8 cellular contexts compared by ENCODE assay signal in genomic region chr1:2227341-2228156, GRCh38. TPM values are rescaled to one million over a fixed set of nuclear protein-coding genes. Genes with fewer than 3 reads are reported as not detected.
DNase-seq lines count a peak whose midpoint lies in the region; ATAC-seq and TF ChIP-seq lines count a peak whose summit lies in the region.

No MANE protein-coding gene starts in this region.

- no peak overlapping the region for H3K4me3 ChIP-seq in CD4-positive, CD25-positive, alpha-beta regulatory T cell (ENCODE audit: low read depth, low read length)
- peak overlapping the region; percentile 73 to 80 (median 78) for H3K4me3 ChIP-seq in right lobe of liver

- DNase-seq in CD4-positive, CD25-positive, alpha-beta regulatory T cell: peak; percentile 87 to 97 (median 95)
- DNase-seq in NCI-H748 (lab: John Stamatoyannopoulos, UW; ENCODE audit: unreplicated experiment): peak; percentile 92
- DNase-seq in activated CD4-positive, alpha-beta T cell treated with anti-CD3 and anti-CD28 coated beads, Interleukin-2, amount 50 U/mL, for 48 hours: peak; percentile 93 to 94
- peak; percentile 98 for DNase-seq in dermis blood vessel endothelial cell
- peak; percentile 96 to 97 (median 96) for DNase-seq in right lobe of liver
- peak; percentile 93 for DNase-seq in stimulated activated CD4-positive, alpha-beta T cell treated with anti-CD3 and anti-CD28 coated beads, Interleukin-4, amount 100 ng/mL, for 1 hour

- H3K27ac Mint-ChIP-seq in CD4-positive, CD25-positive, alpha-beta regulatory T cell: no peak overlapping the region

- peak; percentile 80 to 85 for ATAC-seq in CD4-positive, CD25-positive, alpha-beta regulatory T cell (ENCODE audit: low read depth in 2 of 2)
- ATAC-seq in GM19397 (IDR thresholded peaks at IDR 0.05; ENCODE audit: unreplicated experiment) (peak; percentile 85), HG03558 (IDR thresholded peaks at IDR 0.05; ENCODE audit: extremely low read depth, unreplicated experiment) (peak; percentile 63), right lobe of liver (peak; percentile 75 to 81 (median 78))

- H3K4me1 Mint-ChIP-seq in CD4-positive, CD25-positive, alpha-beta regulatory T cell: peaks cover 0 to 26% (median 10%) of the 10 kb centered on the region in 4 donors

- peaks cover 0 to 1% (median 0%) of the 10 kb centered on the region in 7 donors for H3K9me3 Mint-ChIP-seq in CD4-positive, CD25-positive, alpha-beta regulatory T cell

- TF ChIP-seq CTCF in right lobe of liver (IDR thresholded peaks at IDR 0.05): peak in 2 of 4 donors; percentile 29 to 35

- peak overlapping the region; percentile 66 for H3K27ac ChIP-seq in CD4-positive, CD25-positive, alpha-beta regulatory T cell (ENCODE audit: insufficient read depth, low read length, poor library complexity, severe bottlenecking)
- H3K27ac ChIP-seq in right lobe of liver: peak overlapping the region; percentile 97

- peak; percentile 95 for TF ChIP-seq POLR2A in right lobe of liver (IDR thresholded peaks at IDR 0.05)

- H3K4me3 Mint-ChIP-seq in CD4-positive, CD25-positive, alpha-beta regulatory T cell: peak overlapping the region; percentile 77 to 85 (median 81)

- H3K4me1 ChIP-seq in CD4-positive, CD25-positive, alpha-beta regulatory T cell (ENCODE audit: control insufficient read depth, insufficient read depth, low read length, poor library complexity, severe bottlenecking): peaks cover 25% of the 10 kb centered on the region
- H3K4me1 ChIP-seq in right lobe of liver: peaks cover 0 to 27% (median 13%) of the 10 kb centered on the region in 4 donors

- no peaks in the 10 kb centered on the region for H3K36me3 ChIP-seq in CD4-positive, CD25-positive, alpha-beta regulatory T cell (ENCODE audit: control insufficient read depth, insufficient read depth, low read length)
- H3K36me3 ChIP-seq in right lobe of liver: no peaks in the 10 kb centered on the region

- H3K9me3 ChIP-seq in CD4-positive, CD25-positive, alpha-beta regulatory T cell (ENCODE audit: control insufficient read depth in 2 of 2, low read length in 2 of 2): no peaks in the 10 kb centered on the region
- no peaks in the 10 kb centered on the region for H3K9me3 ChIP-seq in right lobe of liver

- H3K27me3 ChIP-seq in CD4-positive, CD25-positive, alpha-beta regulatory T cell (ENCODE audit: control insufficient read depth, insufficient read depth, low read length): no peaks in the 10 kb centered on the region
- H3K27me3 ChIP-seq in right lobe of liver: no peaks in the 10 kb centered on the region

- peaks cover 12% of the 10 kb centered on the region for H3K27me3 Mint-ChIP-seq in CD4-positive, CD25-positive, alpha-beta regulatory T cell

- intact Hi-C loops in right lobe of liver (cut with DNase I): no loop called here

- no peaks in the 10 kb centered on the region for H3K36me3 Mint-ChIP-seq in CD4-positive, CD25-positive, alpha-beta regulatory T cell

- 0% methylated on average over 4 of the region's 130 CpGs for WGBS in right lobe of liver (ENCODE audit: insufficient coverage, low coverage, low lambda C conversion rate, missing lambda C conversion rate)

RNA-seq across cellular contexts. Expression of gene SKI, which starts 0.6 kb away (rescaled TPM):
- total RNA-seq in CD4-positive, CD25-positive, alpha-beta regulatory T cell: 218 TPM
- polyA plus RNA-seq in CD4-positive, CD25-positive, alpha-beta regulatory T cell: under 1 TPM; 0.25 to 0.57 (median 0.31) TPM
- total RNA-seq in dermis blood vessel endothelial cell (26.7 and 44.4 TPM in 2 replicates), right lobe of liver (10 to 100 TPM; 23.7 to 84.8 (median 31.4) TPM)

RNA-seq across cellular contexts. Expression of gene FAAP20, which starts 33.0 kb away (rescaled TPM):
- 40.4 TPM for total RNA-seq in CD4-positive, CD25-positive, alpha-beta regulatory T cell
- 10 to 100 TPM; 40.0 to 66.5 (median 51.5) TPM for polyA plus RNA-seq in CD4-positive, CD25-positive, alpha-beta regulatory T cell
- total RNA-seq in dermis blood vessel endothelial cell (16.0 and 21.8 TPM in 2 replicates), right lobe of liver (10 to 100 TPM; 18.9 to 26.0 (median 24.4) TPM)
